ENCODE assay signal across 33 cellular contexts in the genomic region with DNA sequence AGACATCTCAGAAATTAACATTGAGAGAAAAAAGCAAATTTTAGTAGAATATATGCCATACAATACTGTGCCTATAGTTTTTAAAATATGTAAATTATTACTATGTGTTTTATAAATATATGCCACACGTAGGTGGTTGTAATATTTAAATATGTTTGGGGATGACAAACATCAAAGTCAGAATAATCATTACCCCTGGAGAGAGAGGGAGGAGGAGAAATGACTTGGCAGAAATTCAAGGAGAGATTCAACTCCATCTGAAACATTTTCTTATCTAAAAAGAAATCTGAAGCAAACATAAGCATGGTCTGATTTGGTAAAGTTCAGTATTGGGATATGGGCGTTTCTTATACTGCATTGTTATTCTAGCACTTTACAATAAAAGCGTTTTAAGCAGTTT.
"Had no signal": no experiment of that assay in that cellular context is flagged by ENCODE, and none has a peak within 500 bp of the region (broad histone marks: within the 10 kb centered on the region; RNA-seq: fewer than 3 reads in every experiment).

No MANE protein-coding gene starts in this region.

- ATAC-seq: activated naive CD4-positive, alpha-beta T cell treated with anti-CD3 and anti-CD28 coated beads, Interleukin-2, amount 50 U/mL, for 72 hours; activated naive CD8-positive, alpha-beta T cell treated with anti-CD3 and anti-CD28 coated beads, Interleukin-2, amount 50 U/mL, for 24 hours; activated T-cell treated with anti-CD3 and anti-CD28 coated beads, Interleukin-2, amount 50 U/mL, for 4 hours; activated T-cell treated with anti-CD3 and anti-CD28 coated beads, Interleukin-2, amount 50 U/mL, for 72 hours; activated T-helper 17 cell treated with anti-CD3 and anti-CD28 coated beads, Interleukin-2, amount 50 U/mL, for 72 hours; body of pancreas had no signal

- H3K9me3 ChIP-seq: adrenal gland, ascending aorta, body of pancreas, breast epithelium had no signal

- H3K27ac ChIP-seq: adrenal gland, ascending aorta, body of pancreas, brain microvascular endothelial cell, breast epithelium, cardiac muscle cell had no signal

- H3K36me3 ChIP-seq: adrenal gland, ascending aorta, brain microvascular endothelial cell, breast epithelium, cardiac muscle cell had no signal

- DNase-seq: activated effector memory CD4-positive, alpha-beta T cell treated with anti-CD3 and anti-CD28 coated beads, Interleukin-2, amount 50 U/mL, for 16 hours; activated effector memory CD4-positive, alpha-beta T cell treated with Interleukin-2 at 50 U/mL for 16 hours; activated gamma-delta T cell; activated gamma-delta T cell treated with Interleukin-2 at 50 U/mL for 16 hours; activated naive CD4-positive, alpha-beta T cell; activated naive CD4-positive, alpha-beta T cell treated with anti-CD3 and anti-CD28 coated beads for 36 hours; activated naive CD4-positive, alpha-beta T cell treated with anti-CD3 and anti-CD28 coated beads, Interleukin-2, amount 10 ng/mL, durations not matched to agents 7 days and 5 days; activated naive CD4-positive, alpha-beta T cell treated with anti-CD3 and anti-CD28 coated beads, Interleukin-2, amount 50 U/mL, for 16 hours; activated naive CD4-positive, alpha-beta T cell treated with Interleukin-2 at 50 U/mL for 16 hours; activated naive CD8-positive, alpha-beta T cell treated with anti-CD3 and anti-CD28 coated beads for 36 hours; activated naive CD8-positive, alpha-beta T cell treated with anti-CD3 and anti-CD28 coated beads, Interleukin-2, amount 10 ng/mL, durations not matched to agents 7 days and 5 days; activated naive CD8-positive, alpha-beta T cell treated with anti-CD3 and anti-CD28 coated beads, Interleukin-2, amount 50 U/mL, for 24 hours; activated T-cell treated with anti-CD3 and anti-CD28 coated beads, Interleukin-2, amount 50 U/mL, for 4 hours; activated T-cell treated with anti-CD3 and anti-CD28 coated beads, Interleukin-2, amount 50 U/mL, for 48 hours; activated T-cell treated with anti-CD3 and anti-CD28 coated beads, Interleukin-2, amount 50 U/mL, for 72 hours; adrenal gland; amniotic stem cell; amygdala; anterior cingulate cortex; aorta; body of pancreas; brain microvascular endothelial cell; caudate nucleus; central memory CD4-positive, alpha-beta T cell; cerebellar nuclear complex had no signal

- FAIRE-seq: astrocyte, bronchial epithelial cell, colon had no signal

- H3K27me3 ChIP-seq: adrenal gland, ascending aorta, body of pancreas, brain microvascular endothelial cell, breast epithelium, cardiac muscle cell had no signal

- H3K4me1 ChIP-seq: adrenal gland, ascending aorta, body of pancreas, breast epithelium had no signal

- H3K4me3 ChIP-seq: adrenal gland, ascending aorta, body of pancreas, breast epithelium, cardiac muscle cell had no signal
